Comparison of ENCODE assay signal across 9 cellular contexts in the genomic region with DNA sequence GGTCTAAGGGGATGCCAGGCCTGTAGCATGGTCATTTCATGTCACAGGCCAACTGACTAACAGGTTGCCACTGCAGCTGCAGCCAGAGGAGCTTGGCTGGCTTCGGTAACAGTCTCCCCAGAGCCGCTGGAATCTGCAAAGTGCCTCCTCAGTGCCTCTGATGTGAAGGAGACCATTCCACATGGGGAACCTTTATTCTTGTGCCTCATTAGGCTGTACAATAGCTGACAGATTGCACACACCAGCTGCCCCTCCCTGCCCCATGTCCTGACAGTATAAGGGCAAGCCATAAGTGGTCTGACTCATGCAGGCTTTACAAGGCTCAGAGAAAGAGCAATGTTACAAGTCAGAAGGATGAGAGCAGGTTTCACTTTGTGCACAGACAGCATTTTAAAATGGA.
DNase-seq lines count a peak whose midpoint lies in the region; ATAC-seq and TF ChIP-seq lines count a peak whose summit lies in the region.
"Had no signal": no experiment of that assay in that cellular context is flagged by ENCODE, and none has a peak within 500 bp of the region (broad histone marks: within the 10 kb centered on the region; RNA-seq: fewer than 3 reads in every experiment).

No MANE protein-coding gene starts in this region.

- no peak for TF ChIP-seq CTCF in epithelial cell of esophagus (IDR thresholded peaks at IDR 0.05; ENCODE audit: insufficient read depth, low read depth, low read length, missing control alignments)

- no peak for ATAC-seq in GM18505 (IDR thresholded peaks at IDR 0.05; ENCODE audit: unreplicated experiment)
- no peak for ATAC-seq in GM21825 (IDR thresholded peaks at IDR 0.05; ENCODE audit: unreplicated experiment)
- ATAC-seq in left lobe of liver = no peak

- no peak for TF ChIP-seq POLR2A in GM18505 (IDR thresholded peaks at IDR 0.05; ENCODE audit: borderline replicate concordance, extremely low read depth, insufficient read depth, insufficient read length)

- no peak overlapping the region for H3K4me3 ChIP-seq in epithelial cell of esophagus (ENCODE audit: low read length)
- no peak overlapping the region for H3K4me3 ChIP-seq in skeletal muscle cell (ENCODE audit: low read depth, low read length)
- H3K4me3 ChIP-seq: PC-9 had no signal

- DNase-seq in DMS79 (lab: John Stamatoyannopoulos, UW) (peak; percentile 1), DMS79 treated with DMSO at 0.1 percent for 48 hours (lab: John Stamatoyannopoulos, UW) (no peak), NCI-H345 (lab: John Stamatoyannopoulos, UW) (peak; percentile 62), epithelial cell of esophagus (ENCODE audit: low read depth) (peak; percentile 74), skeletal muscle cell (ENCODE audit: low read depth) (peak; percentile 11), left lobe of liver (ENCODE audit: low spot score) (no peak)
- DNase-seq: PC-9 had no signal

Comparison
In these comparisons a context has a peak if more than half of its experiments do, and no peak if none do; other contexts are left out.
1. DNase-seq: peak in DMS79 (single experiment), NCI-H345 (single experiment), epithelial cell of esophagus (single experiment) and skeletal muscle cell (single experiment); none in DMS79 treated with DMSO at 0.1 percent for 48 hours (single experiment) and left lobe of liver (single experiment).